8 cellular contexts compared by ENCODE assay signal in the genomic region with DNA sequence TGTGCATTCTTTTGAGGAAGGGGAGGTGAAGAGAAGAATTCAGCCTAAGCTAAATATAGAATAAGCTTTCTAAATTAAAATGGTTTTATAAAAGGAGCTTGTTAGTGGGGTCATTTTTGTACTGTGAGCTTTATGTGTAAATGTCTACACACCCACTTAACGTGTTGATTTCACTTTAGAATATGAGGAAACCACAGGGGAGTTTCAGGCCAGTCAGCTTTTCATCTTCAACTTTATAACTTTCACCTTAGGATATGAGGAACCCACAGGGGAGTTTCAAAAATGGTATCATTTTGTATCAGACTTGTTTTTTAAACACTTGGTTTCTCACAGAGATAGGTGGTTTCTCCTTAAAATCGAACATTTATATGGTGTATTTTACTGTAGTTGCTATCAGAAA.
A peak's percentile ranks its signal among the peaks of the same experiment; 100 is the strongest.
DNase-seq lines count a peak whose midpoint lies in the region; TF ChIP-seq lines count a peak whose summit lies in the region.
"Not testable (repeated sequence)": the region's sequence is repeated elsewhere in the genome, so short reads cannot be mapped to it uniquely, and the experiment has no call there.

No MANE protein-coding gene starts in this region.

- not testable (repeated sequence) for H3K36me3 Mint-ChIP-seq in activated T-cell treated with anti-CD3 and anti-CD28 coated beads, Interleukin-2, amount 50 U/mL, for 24 hours (ENCODE audit: low read depth)

- not testable (repeated sequence) for H3K27me3 Mint-ChIP-seq in activated T-cell treated with anti-CD3 and anti-CD28 coated beads, Interleukin-2, amount 50 U/mL, for 24 hours

- intact Hi-C loops in uterus (cut with DNase I; ENCODE audit: low total_unique reads) = not testable (repeated sequence)

- peak overlapping the region; percentile 77 for H3K27ac ChIP-seq in OCI-LY3 (ENCODE audit: low read length)
- H3K27ac ChIP-seq in brain microvascular endothelial cell = peak overlapping the region; percentile 87
- H3K27ac ChIP-seq in muscle layer of colon (ENCODE audit: low read depth, low read length) = peak overlapping the region; percentile 63
- H3K27ac ChIP-seq in uterus = peak overlapping the region; percentile 93 to 96

- not testable (repeated sequence) for H2AFZ ChIP-seq in OCI-LY3 (ENCODE audit: low read depth, low read length)

- TF ChIP-seq CTCF in GM12865 (IDR thresholded peaks at IDR 0.05; ENCODE audit: insufficient read depth, low read depth, low read length, missing control alignments); OCI-LY3 (IDR thresholded peaks at IDR 0.05; ENCODE audit: low read depth, low read length); brain microvascular endothelial cell (IDR thresholded peaks at IDR 0.05; ENCODE audit: low read depth, low read length, missing control alignments); fibroblast of pulmonary artery (IDR thresholded peaks at IDR 0.05; ENCODE audit: low read length, missing control alignments); uterus (IDR thresholded peaks at IDR 0.05): not testable (repeated sequence)

- H3K9me3 ChIP-seq in OCI-LY3 (ENCODE audit: insufficient read depth, low read length); muscle layer of colon (ENCODE audit: low read length); skeletal muscle satellite cell (replicated peaks; ENCODE audit: low read length); uterus: not testable (repeated sequence)

- peak overlapping the region; percentile 62 for H3K4me3 Mint-ChIP-seq in activated T-cell treated with anti-CD3 and anti-CD28 coated beads, Interleukin-2, amount 50 U/mL, for 24 hours

- peak overlapping the region; percentile 31 for H3K4me3 ChIP-seq in GM12865 (ENCODE audit: low read depth, low read length)
- peak overlapping the region; percentile 78 for H3K4me3 ChIP-seq in OCI-LY3 (ENCODE audit: low read length)
- H3K4me3 ChIP-seq in brain microvascular endothelial cell (ENCODE audit: low read depth, low read length) = peak overlapping the region; percentile 56
- H3K4me3 ChIP-seq in fibroblast of pulmonary artery (replicated peaks; ENCODE audit: low read depth, low read length) = peak overlapping the region; percentile 64
- peak overlapping the region in 1 of 2 donors; percentile 10 for H3K4me3 ChIP-seq in muscle layer of colon (ENCODE audit: low read depth in 1 of 2, low read length in 2 of 2)
- H3K4me3 ChIP-seq in skeletal muscle satellite cell (ENCODE audit: low read length) = peak overlapping the region; percentile 71
- H3K4me3 ChIP-seq in uterus = peak overlapping the region; percentile 26 to 69

- not testable (repeated sequence) for H3K36me3 ChIP-seq in OCI-LY3 (replicated peaks; ENCODE audit: low read depth, low read length); brain microvascular endothelial cell (replicated peaks); muscle layer of colon (ENCODE audit: insufficient read depth, low read length); skeletal muscle satellite cell (ENCODE audit: insufficient read depth, low read length); uterus

- H3K4me1 Mint-ChIP-seq in activated T-cell treated with anti-CD3 and anti-CD28 coated beads, Interleukin-2, amount 50 U/mL, for 24 hours (ENCODE audit: low read depth) = peaks cover 16% of the 10 kb centered on the region

- not testable (repeated sequence) for H4K20me1 ChIP-seq in OCI-LY3 (ENCODE audit: insufficient read depth, low read length)

- in situ Hi-C loops in brain microvascular endothelial cell (cut with HindIII; ENCODE audit: low pct_ligation_motif_present, low sequenced_read_pairs) = not testable (repeated sequence)

- H3K4me1 ChIP-seq in OCI-LY3 (ENCODE audit: low read length); muscle layer of colon (ENCODE audit: insufficient read depth, low read length); skeletal muscle satellite cell (ENCODE audit: control insufficient read depth, insufficient read depth, low read length); uterus: not testable (repeated sequence)

- H3K4me2 ChIP-seq in OCI-LY3 (ENCODE audit: low read length) = peak overlapping the region; percentile 88
- peak overlapping the region; percentile 80 for H3K4me2 ChIP-seq in skeletal muscle satellite cell (ENCODE audit: low read length)

- TF ChIP-seq POLR2A in uterus (IDR thresholded peaks at IDR 0.05) = not testable (repeated sequence)

- DNase-seq in GM12865 (ENCODE audit: low read depth); activated T-cell treated with anti-CD3 and anti-CD28 coated beads, Interleukin-2, amount 50 U/mL, for 24 hours; brain microvascular endothelial cell; fibroblast of pulmonary artery (ENCODE audit: low read depth); uterus: not testable (repeated sequence)

- H3K79me2 ChIP-seq in OCI-LY3 (ENCODE audit: low read length) = not testable (repeated sequence)

- not testable (repeated sequence) for H3K9me3 Mint-ChIP-seq in activated T-cell treated with anti-CD3 and anti-CD28 coated beads, Interleukin-2, amount 50 U/mL, for 24 hours

- peak overlapping the region; percentile 88 for H3K27ac Mint-ChIP-seq in activated T-cell treated with anti-CD3 and anti-CD28 coated beads, Interleukin-2, amount 50 U/mL, for 24 hours

- H3K9ac ChIP-seq in OCI-LY3 (ENCODE audit: low read length) = peak overlapping the region; percentile 64
- H3K9ac ChIP-seq in muscle layer of colon (ENCODE audit: low read length) = not testable (repeated sequence)
- H3K9ac ChIP-seq in skeletal muscle satellite cell (ENCODE audit: low read depth, low read length) = peak overlapping the region; percentile 78

- H3K27me3 ChIP-seq in OCI-LY3 (ENCODE audit: low read depth, low read length); brain microvascular endothelial cell (replicated peaks); muscle layer of colon (ENCODE audit: control insufficient read depth in 1 of 2, insufficient read depth in 2 of 2, low read length in 2 of 2); skeletal muscle satellite cell (ENCODE audit: control insufficient read depth, insufficient read depth, low read length); uterus: not testable (repeated sequence)
